ENCODE assay signal across 8 cellular contexts in the genomic region with DNA sequence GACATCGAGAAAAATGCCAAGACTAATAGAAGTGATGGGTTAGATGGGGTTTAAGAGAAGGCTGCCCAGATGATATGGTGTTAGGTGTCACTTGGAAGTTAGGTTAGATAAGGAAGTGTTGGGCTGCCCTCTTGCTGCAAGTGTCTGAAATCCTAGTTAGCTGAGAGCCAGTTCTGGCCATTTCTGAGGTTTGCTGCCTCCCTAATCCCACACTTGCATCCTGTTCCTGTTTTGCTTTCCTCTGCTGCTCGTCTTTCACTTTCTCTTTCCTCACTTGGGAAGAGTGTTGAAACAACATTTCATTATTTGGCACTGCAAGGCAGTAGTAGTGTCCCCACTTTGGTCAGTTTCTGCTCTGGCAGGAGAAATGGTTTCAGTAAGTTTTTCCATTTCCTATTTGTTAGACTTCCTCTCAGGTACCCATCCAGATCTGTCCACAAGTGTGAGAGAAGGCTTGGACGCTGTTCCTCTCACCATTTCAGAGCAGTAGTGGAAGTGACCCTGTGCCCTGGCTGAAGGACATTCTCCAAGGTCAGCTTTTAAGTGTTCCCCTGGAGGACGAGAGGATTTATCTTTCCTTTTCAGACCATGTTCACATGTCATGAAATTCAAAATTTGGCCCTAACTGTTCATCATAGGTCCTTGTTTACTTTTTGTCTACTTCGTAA.
DNase-seq lines count a peak whose midpoint lies in the region; ATAC-seq, FAIRE-seq and TF ChIP-seq lines count a peak whose summit lies in the region.

No MANE protein-coding gene starts in this region.

- ATAC-seq in gastrocnemius medialis = peak; percentile 80
- ATAC-seq in GM19467 (IDR thresholded peaks at IDR 0.05; ENCODE audit: unreplicated experiment) = no peak

- no peak for FAIRE-seq in GM12891 (lab: Jason Lieb, UNC)

- TF ChIP-seq POLR2A in gastrocnemius medialis (IDR thresholded peaks at IDR 0.05) = no peak
- TF ChIP-seq POLR2A in GM12891 (IDR thresholded peaks at IDR 0.05; ENCODE audit: low read depth, low read length) = no peak

- no peaks in the 10 kb centered on the region for H3K36me3 Mint-ChIP-seq in CD14-positive monocyte

- H3K36me3 ChIP-seq in cardiac muscle cell = no peaks in the 10 kb centered on the region
- no peaks in the 10 kb centered on the region for H3K36me3 ChIP-seq in gastrocnemius medialis

- TF ChIP-seq CTCF in GM12865 (IDR thresholded peaks at IDR 0.05; ENCODE audit: insufficient read depth, low read depth, low read length, missing control alignments) (no peak), cardiac muscle cell (IDR thresholded peaks at IDR 0.05; ENCODE audit: low read depth, low read length) (peak; percentile 37), gastrocnemius medialis (IDR thresholded peaks at IDR 0.05 in 4 of 5, conservative IDR thresholded peaks at IDR 0.05 in 1 of 5) (peak in 1 of 5 experiments; percentile 37), CD14-positive monocyte (IDR thresholded peaks at IDR 0.05) (no peak), GM10266 (IDR thresholded peaks at IDR 0.05; ENCODE audit: control insufficient read depth, insufficient read depth, low read depth, missing control alignments) (no peak)

- H3K4me3 ChIP-seq in GM12865 (ENCODE audit: low read depth, low read length) = no peak overlapping the region
- no peak overlapping the region for H3K4me3 ChIP-seq in cardiac muscle cell
- peak overlapping the region in 1 of 4 donors; percentile 24 for H3K4me3 ChIP-seq in gastrocnemius medialis

- intact Hi-C loops in gastrocnemius medialis (cut with DNase I; ENCODE audit: low total_unique reads) = loop anchor here (5.0 to 10.0 kb wide), 2 partner anchors 92 to 180 kb away; a partner anchor contains a TSS
- intact Hi-C loops in CD14-positive monocyte (cut with micrococcal nuclease) = no loop called here

- peaks cover 7% of the 10 kb centered on the region for H3K4me1 Mint-ChIP-seq in CD14-positive monocyte

- peaks cover 12% of the 10 kb centered on the region for H3K4me1 ChIP-seq in cardiac muscle cell (ENCODE audit: low read depth)
- H3K4me1 ChIP-seq in gastrocnemius medialis = no peaks in the 10 kb centered on the region

- H3K9me3 Mint-ChIP-seq in CD14-positive monocyte = peaks cover 0 to 9% (median 0%) of the 10 kb centered on the region in 7 donors

- in situ Hi-C loops in gastrocnemius medialis (cut with MboI; ENCODE audit: low sequenced_read_pairs in 4 of 4) = loop anchor here in 1 of 4 donors (25.0 kb wide), 1 partner anchor 185 kb away; no protein-coding TSS in a partner anchor

- H3K9me3 ChIP-seq in cardiac muscle cell (ENCODE audit: low read depth) (no peaks in the 10 kb centered on the region), gastrocnemius medialis (no peaks in the 10 kb centered on the region)

- H3K27me3 ChIP-seq in cardiac muscle cell = no peaks in the 10 kb centered on the region
- no peaks in the 10 kb centered on the region for H3K27me3 ChIP-seq in gastrocnemius medialis

- peaks cover 0 to 3% (median 0%) of the 10 kb centered on the region in 3 donors for H3K27me3 Mint-ChIP-seq in CD14-positive monocyte (ENCODE audit: low read depth in 3 of 3)

- DNase-seq in GM12865 (ENCODE audit: low read depth) = peak; percentile 5
- DNase-seq in SKM-1 treated with dmso at 0.1 percent for 144 hours (lab: John Stamatoyannopoulos, UW; ENCODE audit: unreplicated experiment) = peak; percentile 81
- DNase-seq in cardiac muscle cell (ENCODE audit: low read depth in 1 of 2, low spot score in 1 of 2) = peak in 1 of 2 donors; percentile 84
- peak; percentile 12 to 43 for DNase-seq in gastrocnemius medialis
- DNase-seq in CD14-positive monocyte (ENCODE audit: low spot score) = no peak
- no peak for DNase-seq in GM10266 (ENCODE audit: extremely low spot score)
- DNase-seq in GM12891 (ENCODE audit: insufficient read length, low spot score) = no peak

- H3K27ac ChIP-seq in cardiac muscle cell (peak overlapping the region; percentile 77), gastrocnemius medialis (peak overlapping the region in 3 of 4 donors; percentile 27 to 50 (median 49))

- peak overlapping the region in 1 of 2 donors; percentile 36 for H3K4me3 Mint-ChIP-seq in CD14-positive monocyte

- H3K27ac Mint-ChIP-seq in CD14-positive monocyte = peak overlapping the region in 3 of 7 donors; percentile 1 to 40 (median 26)

TF ChIP-seq in GM12891, 5 proteins besides CTCF, POLR2A, EP300 and RAD21:
- TF ChIP-seq POU2F2 (IDR thresholded peaks at IDR 0.05; ENCODE audit: low read depth, low read length) (no peak), TAF1 (IDR thresholded peaks at IDR 0.05; ENCODE audit: low read depth, low read length) (no peak), SPI1 (IDR thresholded peaks at IDR 0.05; ENCODE audit: low read depth, low read length) (no peak), POLR2AphosphoS5 (IDR thresholded peaks at IDR 0.05; ENCODE audit: low read depth, low read length) (no peak), PAX5 (IDR thresholded peaks at IDR 0.05; ENCODE audit: insufficient read depth, low read length, severe bottlenecking) (no peak)
TF ChIP-seq in GM12891: peak in this region for 0.

Comparison
In these comparisons a context has a peak if more than half of its experiments do, and no peak if none do; other contexts are left out.
1. DNase-seq: peak in GM12865 (single experiment), SKM-1 treated with dmso at 0.1 percent for 144 hours (single experiment) and gastrocnemius medialis (2 of 2); none in CD14-positive monocyte (single experiment), GM10266 (single experiment) and GM12891 (single experiment).